8 cellular contexts compared by ENCODE assay signal in genomic region chr10:14838582-14839304, GRCh38. TPM values are rescaled to one million over a fixed set of nuclear protein-coding genes. Genes with fewer than 3 reads are reported as not detected.
DNase-seq lines count a peak whose midpoint lies in the region; ATAC-seq lines count a peak whose summit lies in the region.

No MANE protein-coding gene starts in this region.

- peaks cover 30% of the 10 kb centered on the region for H3K36me3 ChIP-seq in mesodermal cell (ENCODE audit: control insufficient read depth, insufficient read depth, low read length)
- peaks cover 13 to 24% of the 10 kb centered on the region in 2 donors for H3K36me3 ChIP-seq in stomach smooth muscle (ENCODE audit: control insufficient read depth in 2 of 2, insufficient read depth in 2 of 2, low read length in 2 of 2)

- no peaks in the 10 kb centered on the region for H3K27me3 ChIP-seq in stomach smooth muscle (ENCODE audit: control insufficient read depth in 1 of 2, insufficient read depth in 2 of 2, low read length in 2 of 2)

- peaks cover 43% of the 10 kb centered on the region for H3K36me3 Mint-ChIP-seq in effector memory CD8-positive, alpha-beta T cell (ENCODE audit: insufficient read depth)

- peak overlapping the region; percentile 96 for H3K27ac ChIP-seq in mesodermal cell (ENCODE audit: low read depth, low read length, severe bottlenecking)
- peak overlapping the region; percentile 97 for H3K27ac ChIP-seq in stomach smooth muscle (ENCODE audit: low read length)

- H3K9me3 Mint-ChIP-seq in effector memory CD8-positive, alpha-beta T cell: no peaks in the 10 kb centered on the region

- H3K27ac Mint-ChIP-seq in effector memory CD8-positive, alpha-beta T cell: peak overlapping the region; percentile 97 to 98

- peak overlapping the region; percentile 88 to 93 for H3K9ac ChIP-seq in stomach smooth muscle (ENCODE audit: low read length in 2 of 2)

- no peaks in the 10 kb centered on the region for H3K27me3 Mint-ChIP-seq in effector memory CD8-positive, alpha-beta T cell

- no peaks in the 10 kb centered on the region for H3K9me3 ChIP-seq in mesodermal cell (ENCODE audit: control insufficient read depth, low read length)
- no peaks in the 10 kb centered on the region for H3K9me3 ChIP-seq in stomach smooth muscle (ENCODE audit: control insufficient read depth in 2 of 2, low read length in 2 of 2)

- H3K4me1 Mint-ChIP-seq in effector memory CD8-positive, alpha-beta T cell (ENCODE audit: low read depth in 2 of 2): peaks cover 15 to 19% of the 10 kb centered on the region in 2 donors

- H3K4me3 Mint-ChIP-seq in effector memory CD8-positive, alpha-beta T cell: peak overlapping the region; percentile 96 to 97

- DNase-seq in NCI-H526 (lab: John Stamatoyannopoulos, UW) (peak; percentile 0 to 29), NCI-H526 treated with DMSO at 0.1 percent for 48 hours (lab: John Stamatoyannopoulos, UW) (no peak), HPDE6-E6E7 (ENCODE audit: extremely low spot score) (peak; percentile 2), KG1 (lab: John Stamatoyannopoulos, UW) (no peak)
- DNase-seq in activated CD4-positive, alpha-beta T cell treated with anti-CD3 and anti-CD28 coated beads for 1 hour: peak; percentile 12
- DNase-seq in effector memory CD8-positive, alpha-beta T cell: peak in 2 of 3 experiments; percentile 9 to 16

- peak overlapping the region; percentile 88 for H3K4me3 ChIP-seq in mesodermal cell (ENCODE audit: extremely low read depth, insufficient read depth, low read length, poor library complexity, severe bottlenecking)
- peak overlapping the region; percentile 78 to 96 for H3K4me3 ChIP-seq in stomach smooth muscle (ENCODE audit: low read length in 2 of 2)

- ATAC-seq in effector memory CD8-positive, alpha-beta T cell (replicated peaks): peak; percentile 1

- WGBS in mesodermal cell (ENCODE audit: insufficient coverage in 2 of 2), 2 experiments: 1% methylated on average over 40 to 42 of the region's 60 CpGs

- H3K4me1 ChIP-seq in mesodermal cell (ENCODE audit: control insufficient read depth, insufficient read depth, low read length, poor library complexity, severe bottlenecking): peaks cover 8% of the 10 kb centered on the region
- peaks cover 19% of the 10 kb centered on the region for H3K4me1 ChIP-seq in stomach smooth muscle (ENCODE audit: control insufficient read depth, insufficient read depth, low read length)

RNA-seq across cellular contexts. Expression of gene HSPA14, which starts 0.6 kb away (rescaled TPM):
- 21.6 TPM for polyA plus RNA-seq in mesodermal cell (2013, experiment 1 of 2)
- 25.4 TPM for polyA plus RNA-seq in mesodermal cell (2013, experiment 2 of 2)

RNA-seq across cellular contexts. Expression of gene MSANTD7, which starts 0.6 kb away (rescaled TPM):
- polyA plus RNA-seq in mesodermal cell (2013, experiment 1 of 2): 10.6 TPM
- 10.7 TPM for polyA plus RNA-seq in mesodermal cell (2013, experiment 2 of 2)

RNA-seq across cellular contexts. Expression of gene CDNF, which starts 0.9 kb away (rescaled TPM):
- polyA plus RNA-seq in mesodermal cell (2013, experiment 1 of 2): 2.1 TPM
- 1.8 TPM for polyA plus RNA-seq in mesodermal cell (2013, experiment 2 of 2)

RNA-seq across cellular contexts. Expression of gene SUV39H2, which starts 39.9 kb away (rescaled TPM):
- polyA plus RNA-seq in mesodermal cell (2013, experiment 1 of 2): 20.8 TPM
- polyA plus RNA-seq in mesodermal cell (2013, experiment 2 of 2): 30.0 TPM

Comparison
In these comparisons a context has a peak if more than half of its experiments do, and no peak if none do; other contexts are left out.
1. DNase-seq: peak in NCI-H526 (2 of 2), HPDE6-E6E7 (single experiment), activated CD4-positive, alpha-beta T cell treated with anti-CD3 and anti-CD28 coated beads for 1 hour (single experiment) and effector memory CD8-positive, alpha-beta T cell (2 of 3); none in NCI-H526 treated with DMSO at 0.1 percent for 48 hours (single experiment) and KG1 (single experiment).